Comparison of ENCODE assay signal across 10 cellular contexts in the genomic region with DNA sequence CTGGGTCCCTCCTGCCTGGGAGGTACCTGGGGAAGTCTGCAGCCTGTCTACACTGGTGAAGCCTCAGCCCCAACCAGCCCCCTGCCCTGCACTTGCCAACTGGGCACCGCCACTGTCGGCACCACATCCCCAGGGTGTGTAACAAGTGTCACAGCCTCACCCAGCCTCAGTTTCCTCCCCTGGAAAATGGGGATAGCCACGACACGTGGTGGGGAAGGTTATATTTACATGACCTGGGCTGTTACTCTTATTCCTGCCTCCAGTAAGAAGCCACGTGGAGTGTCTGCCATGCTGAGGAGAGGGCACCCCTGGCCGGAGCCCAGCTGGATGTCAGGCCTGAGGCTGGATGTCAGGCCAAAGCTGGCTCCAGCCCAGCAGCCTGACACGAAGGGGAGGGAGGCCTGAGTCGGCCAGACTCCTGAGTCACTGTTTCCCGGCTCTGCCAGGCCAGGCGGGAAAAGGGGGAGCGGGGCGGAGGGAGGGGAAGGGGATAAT. TPM values are rescaled to one million over a fixed set of nuclear protein-coding genes. Genes with fewer than 3 reads are reported as not detected.
DNase-seq lines count a peak whose midpoint lies in the region; ATAC-seq and TF ChIP-seq lines count a peak whose summit lies in the region.
"Had no signal": no experiment of that assay in that cellular context is flagged by ENCODE, and none has a peak within 500 bp of the region (broad histone marks: within the 10 kb centered on the region; RNA-seq: fewer than 3 reads in every experiment).

No MANE protein-coding gene starts in this region.

- BruUV-seq in mammary epithelial cell (replicated peaks; lab: Mats Ljungman, UMichigan) = no TSS peak

- peak; percentile 88 for DNase-seq in HK-2 (ENCODE audit: unreplicated experiment)
- DNase-seq in mammary epithelial cell = peak; percentile 44
- peak; percentile 51 for DNase-seq in iPS-NIHi7 (ENCODE audit: extremely low spot score)
- peak; percentile 55 for DNase-seq in smooth muscle cell of the brain vasculature (ENCODE audit: low read depth, low spot score)
- DNase-seq in activated CD4-positive, alpha-beta T cell treated with anti-CD3 and anti-CD28 coated beads, Interleukin-2, amount 50 U/mL, for 4 hours = no peak
- no peak for DNase-seq in activated T-cell treated with anti-CD3 and anti-CD28 coated beads, Interleukin-2, amount 50 U/mL, for 72 hours
- DNase-seq in cortex of kidney (lab: John Stamatoyannopoulos, UW) = no peak
- DNase-seq: activated naive CD4-positive, alpha-beta T cell treated with anti-CD3 and anti-CD28 coated beads, Interleukin-2, amount 50 U/mL, for 16 hours; mesendoderm had no signal

- in situ Hi-C loops in mammary epithelial cell (cut with MboI; ENCODE audit: low sequenced_read_pairs in 2 of 2) = no loop called here

- no peak overlapping the region for H3K4me3 Mint-ChIP-seq in activated T-cell treated with anti-CD3 and anti-CD28 coated beads, Interleukin-2, amount 50 U/mL, for 72 hours

- dilution Hi-C loops in mammary epithelial cell (cut with HindIII; ENCODE audit: low sequenced_read_pairs) = no loop called here

- no peaks in the 10 kb centered on the region for H4K20me1 ChIP-seq in mammary epithelial cell (ENCODE audit: insufficient read depth, low read length)

- no peak overlapping the region for H3K4me2 ChIP-seq in mammary epithelial cell (ENCODE audit: insufficient read depth, low read depth, low read length)

- 43% methylated on average over 6 of the region's 12 CpGs for WGBS in mammary epithelial cell (ENCODE audit: low coverage, missing lambda C conversion rate)

- H3K9ac ChIP-seq in mammary epithelial cell (ENCODE audit: insufficient read depth, low read length) = no peak overlapping the region

- no peaks in the 10 kb centered on the region for H3K79me2 ChIP-seq in mammary epithelial cell (ENCODE audit: insufficient read depth, low read length)

- H3K4me3 ChIP-seq in mammary epithelial cell (replicated peaks in 1 of 3; ENCODE audit: insufficient read depth in 1 of 3, low read depth in 2 of 3, low read length in 3 of 3) = no peak overlapping the region

- intact Hi-C loops in mammary epithelial cell (cut with micrococcal nuclease) = no loop called here

- H2AFZ ChIP-seq in mammary epithelial cell (ENCODE audit: low read depth, low read length) = no peak overlapping the region

- no peak overlapping the region for H3K27ac Mint-ChIP-seq in activated T-cell treated with anti-CD3 and anti-CD28 coated beads, Interleukin-2, amount 50 U/mL, for 72 hours

- H3K27me3 Mint-ChIP-seq in activated T-cell treated with anti-CD3 and anti-CD28 coated beads, Interleukin-2, amount 50 U/mL, for 72 hours (ENCODE audit: low read depth) = no peaks in the 10 kb centered on the region

- peaks cover 15% of the 10 kb centered on the region for H3K4me1 ChIP-seq in mammary epithelial cell (ENCODE audit: insufficient read depth, low read length)

- H3K27ac ChIP-seq in mammary epithelial cell (ENCODE audit: insufficient read depth, low read depth, low read length) = no peak overlapping the region

- no peaks in the 10 kb centered on the region for H3K9me3 Mint-ChIP-seq in activated T-cell treated with anti-CD3 and anti-CD28 coated beads, Interleukin-2, amount 50 U/mL, for 72 hours

- CTCF ChIA-PET in mammary epithelial cell (lab: Charles Lee; ENCODE audit: low non-redundant PET) = no interaction called here

- H3K4me1 Mint-ChIP-seq in activated T-cell treated with anti-CD3 and anti-CD28 coated beads, Interleukin-2, amount 50 U/mL, for 72 hours (ENCODE audit: low read depth) = peaks cover 4% of the 10 kb centered on the region

- TF ChIP-seq CTCF in mammary epithelial cell (conservative IDR thresholded peaks at IDR 0.05 in 1 of 2, IDR thresholded peaks at IDR 0.05 in 1 of 2; ENCODE audit: extremely low read depth in 1 of 2, insufficient read depth in 1 of 2, low read depth in 1 of 2, low read length in 2 of 2) = no peak

- no peaks in the 10 kb centered on the region for H3K36me3 Mint-ChIP-seq in activated T-cell treated with anti-CD3 and anti-CD28 coated beads, Interleukin-2, amount 50 U/mL, for 72 hours (ENCODE audit: insufficient read depth in 2 of 2)

- no peak for ATAC-seq in activated T-cell treated with anti-CD3 and anti-CD28 coated beads, Interleukin-2, amount 50 U/mL, for 72 hours (replicated peaks in 1 of 2)
- ATAC-seq in GM18873 (IDR thresholded peaks at IDR 0.05; ENCODE audit: low FRiP score, unreplicated experiment) = no peak

- H3K27me3 ChIP-seq in mammary epithelial cell (ENCODE audit: insufficient read depth, low read length) = no peaks in the 10 kb centered on the region

- no peaks in the 10 kb centered on the region for H3K36me3 ChIP-seq in mammary epithelial cell (ENCODE audit: insufficient read depth, low read length)

- no peaks in the 10 kb centered on the region for H3K9me3 ChIP-seq in mammary epithelial cell (replicated peaks; ENCODE audit: insufficient read depth, low read length)

RNA-seq across cellular contexts. Expression of gene SNAI1, which starts 44.9 kb away (rescaled TPM):
- not detected for total RNA-seq in mammary epithelial cell
- polyA plus RNA-seq in mammary epithelial cell = 0.02 TPM
- not detected for polyA minus RNA-seq in mammary epithelial cell
- 1 to 10 TPM; 1.3 TPM for total RNA-seq in activated T-cell treated with anti-CD3 and anti-CD28 coated beads, Interleukin-2, amount 50 U/mL, for 72 hours

Comparison
In these comparisons a context has a peak if more than half of its experiments do, and no peak if none do; other contexts are left out.
1. DNase-seq: peak in HK-2 (single experiment), mammary epithelial cell (single experiment), iPS-NIHi7 (single experiment) and smooth muscle cell of the brain vasculature (single experiment); none in activated CD4-positive, alpha-beta T cell treated with anti-CD3 and anti-CD28 coated beads, Interleukin-2, amount 50 U/mL, for 4 hours (0 of 2), activated T-cell treated with anti-CD3 and anti-CD28 coated beads, Interleukin-2, amount 50 U/mL, for 72 hours (0 of 2) and cortex of kidney (single experiment).